In genomic region chr10:97079454-97079853, GRCh38 we compare ENCODE assay signal across 1 cellular context.
TF ChIP-seq lines count a peak whose summit lies in the region.

No MANE protein-coding gene starts in this region.

TF ChIP-seq in H1, 55 proteins besides CTCF, POLR2A, EP300 and RAD21:
- TF ChIP-seq CBX5 (IDR thresholded peaks at IDR 0.05; ENCODE audit: low read depth, low read length) (no peak), ASH2L (IDR thresholded peaks at IDR 0.05; ENCODE audit: low read length) (no peak), TCF12 (IDR thresholded peaks at IDR 0.05; ENCODE audit: low read depth, low read length) (no peak), BACH1 (IDR thresholded peaks at IDR 0.05; ENCODE audit: low read length) (no peak), CEBPB (IDR thresholded peaks at IDR 0.05; ENCODE audit: low read depth, low read length) (no peak), PHF8 (conservative IDR thresholded peaks at IDR 0.05; ENCODE audit: low read depth, low read length) (no peak), GTF2F1 (IDR thresholded peaks at IDR 0.05; ENCODE audit: borderline replicate concordance, low read depth, low read length) (no peak), CREB1 (IDR thresholded peaks at IDR 0.05) (no peak), SRF (IDR thresholded peaks at IDR 0.05; ENCODE audit: low read depth, low read length) (no peak), SUZ12 (IDR thresholded peaks at IDR 0.05; ENCODE audit: low read length) (no peak), ATF2 (IDR thresholded peaks at IDR 0.05; ENCODE audit: low read length) (no peak), TAF7 (optimal IDR thresholded peaks at IDR 0.05; ENCODE audit: borderline replicate concordance, low read depth, low read length) (no peak)
- TF ChIP-seq, protein P1, sequence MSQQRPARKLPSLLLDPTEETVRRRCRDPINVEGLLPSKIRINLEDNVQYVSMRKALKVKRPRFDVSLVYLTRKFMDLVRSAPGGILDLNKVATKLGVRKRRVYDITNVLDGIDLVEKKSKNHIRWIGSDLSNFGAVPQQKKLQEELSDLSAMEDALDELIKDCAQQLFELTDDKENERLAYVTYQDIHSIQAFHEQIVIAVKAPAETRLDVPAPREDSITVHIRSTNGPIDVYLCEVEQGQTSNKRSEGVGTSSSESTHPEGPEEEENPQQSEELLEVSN (IDR thresholded peaks at IDR 0.05) = no peak
